In the genomic region with DNA sequence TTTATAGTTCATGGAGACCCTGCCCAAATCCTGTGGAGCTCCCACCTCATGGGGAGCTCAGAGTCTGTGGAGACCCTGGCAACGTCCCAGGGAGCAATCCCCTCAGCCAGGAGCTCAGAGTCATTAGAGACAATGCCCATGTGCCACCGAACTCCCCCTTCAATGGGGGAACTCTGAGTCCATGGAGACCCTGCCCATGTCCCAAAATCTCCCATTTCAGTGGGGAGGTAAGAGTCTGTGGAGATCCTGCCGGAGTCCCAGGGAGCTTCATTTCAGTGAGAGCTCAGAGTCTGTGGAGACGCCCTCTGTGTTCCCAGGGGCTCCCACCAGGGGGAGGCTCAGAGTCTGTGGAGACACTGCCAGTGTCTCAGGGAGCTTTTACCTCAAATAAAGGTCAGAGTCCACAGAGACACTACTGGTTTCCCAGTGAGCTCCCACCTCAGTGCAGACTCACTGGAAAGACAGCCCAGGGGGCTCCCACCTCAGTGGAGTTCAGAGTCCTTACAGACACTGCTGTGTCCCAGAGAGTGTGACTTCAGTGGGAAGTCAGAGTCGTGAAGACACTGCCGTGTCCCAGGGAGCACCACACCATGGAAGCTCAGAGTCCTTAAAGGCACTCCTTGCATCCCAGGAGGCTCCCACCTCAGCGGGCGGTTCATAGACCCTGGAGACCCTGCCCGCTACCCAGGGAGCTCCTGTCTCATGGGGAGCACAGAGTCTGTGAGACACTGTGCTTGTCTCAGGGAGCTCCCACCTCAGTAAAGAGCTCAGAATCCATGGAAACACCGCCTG, we compare ENCODE assay signal across 9 cellular contexts. TPM values are rescaled to one million over a fixed set of nuclear protein-coding genes. Genes with fewer than 3 reads are reported as not detected.
DNase-seq lines count a peak whose midpoint lies in the region; ATAC-seq and TF ChIP-seq lines count a peak whose summit lies in the region.
"Had no signal": no experiment of that assay in that cellular context is flagged by ENCODE, and none has a peak within 500 bp of the region (broad histone marks: within the 10 kb centered on the region; RNA-seq: fewer than 3 reads in every experiment).

No MANE protein-coding gene starts in this region.

- no peak overlapping the region for H2BK5ac ChIP-seq in neuronal stem cell (ENCODE audit: low read length)

- H4K20me1 ChIP-seq in BLaER1, result no peaks in the 10 kb centered on the region

- H4K8ac ChIP-seq in neuronal stem cell (ENCODE audit: low read depth, low read length), result no peak overlapping the region

- no peak overlapping the region for H2BK15ac ChIP-seq in neuronal stem cell (ENCODE audit: low read length)

- no peak overlapping the region for H3K9ac ChIP-seq in BLaER1
- no peak overlapping the region for H3K9ac ChIP-seq in neuronal stem cell (ENCODE audit: low read depth, low read length, poor library complexity)

- H3K4me1 ChIP-seq in BLaER1 (peaks cover 82% of the 10 kb centered on the region), neuronal stem cell (ENCODE audit: control insufficient read depth in 2 of 2, insufficient read depth in 1 of 2, low read depth in 1 of 2, low read length in 2 of 2) (peaks cover 0 to 4% of the 10 kb centered on the region in 2 donors)
- peaks cover 40% of the 10 kb centered on the region for H3K4me1 ChIP-seq in effector memory CD4-positive, alpha-beta T cell (ENCODE audit: control insufficient read depth, insufficient read depth, low read length, poor library complexity, severe bottlenecking)

- ATAC-seq in omental fat pad (ENCODE audit: low FRiP score) (peak; percentile 19), GM19324 (IDR thresholded peaks at IDR 0.05; ENCODE audit: low FRiP score, unreplicated experiment) (no peak)

- no peak overlapping the region for H2AFZ ChIP-seq in neuronal stem cell (ENCODE audit: low read length)

- no peak overlapping the region for H3K4me2 ChIP-seq in BLaER1
- no peak overlapping the region for H3K4me2 ChIP-seq in neuronal stem cell (ENCODE audit: insufficient read depth, low read length, poor library complexity, severe bottlenecking)

- no peak overlapping the region for H3K23ac ChIP-seq in neuronal stem cell (ENCODE audit: low read depth, low read length, poor library complexity)

- WGBS in neuronal stem cell (ENCODE audit: extremely low coverage in 2 of 2, insufficient read length in 2 of 2, insufficient replicate concordance in 1 of 2), 2 donors, result no CpG with 5 or more reads among the region's 10 CpGs

- H3K27me3 ChIP-seq in BLaER1 (no peaks in the 10 kb centered on the region), neuronal stem cell (ENCODE audit: control insufficient read depth in 3 of 3, insufficient read depth in 3 of 3, low read depth in 1 of 3, low read length in 3 of 3) (peaks cover 0 to 6% (median 0%) of the 10 kb centered on the region in 3 experiments)
- no peaks in the 10 kb centered on the region for H3K27me3 ChIP-seq in effector memory CD4-positive, alpha-beta T cell (replicated peaks; ENCODE audit: control insufficient read depth, insufficient read depth, low read length, poor library complexity, severe bottlenecking)

- H3K36me3 ChIP-seq in BLaER1 (peaks cover 81% of the 10 kb centered on the region), neuronal stem cell (replicated peaks in 1 of 2; ENCODE audit: control insufficient read depth in 2 of 2, insufficient read depth in 2 of 2, low read length in 2 of 2) (peaks cover 0 to 3% of the 10 kb centered on the region in 2 donors)
- H3K36me3 ChIP-seq in effector memory CD4-positive, alpha-beta T cell (ENCODE audit: control insufficient read depth, insufficient read depth, low read length), result peaks cover 80% of the 10 kb centered on the region

- no peak overlapping the region for H2BK12ac ChIP-seq in neuronal stem cell (ENCODE audit: low read length)

- no peaks in the 10 kb centered on the region for H3K9me3 ChIP-seq in BLaER1
- no peaks in the 10 kb centered on the region for H3K9me3 ChIP-seq in effector memory CD4-positive, alpha-beta T cell (ENCODE audit: control insufficient read depth, low read length)
- no peaks in the 10 kb centered on the region for H3K9me3 ChIP-seq in neuronal stem cell (replicated peaks in 1 of 2; ENCODE audit: control insufficient read depth in 2 of 2, insufficient read depth in 1 of 2, low read depth in 1 of 2, low read length in 2 of 2)

- no peak overlapping the region for H3K4me3 ChIP-seq in BLaER1
- no peak overlapping the region for H3K4me3 ChIP-seq in effector memory CD4-positive, alpha-beta T cell (ENCODE audit: insufficient read depth, low read depth, low read length, poor library complexity, severe bottlenecking)
- no peak overlapping the region for H3K4me3 ChIP-seq in neuronal stem cell (ENCODE audit: low read length in 2 of 2)

- no peak overlapping the region for H2AK5ac ChIP-seq in neuronal stem cell (ENCODE audit: low read depth, low read length)

- H4K91ac ChIP-seq in neuronal stem cell (ENCODE audit: low read depth, low read length, poor library complexity), result no peak overlapping the region

- H3K27ac ChIP-seq in BLaER1 (0 out of 2 replicates have a peak overlapping the region, but pooled peaks have one; percentile 40), neuronal stem cell (replicated peaks; ENCODE audit: low read length) (no peak overlapping the region)
- H3K27ac ChIP-seq in effector memory CD4-positive, alpha-beta T cell (ENCODE audit: insufficient read depth, low read length, poor library complexity, severe bottlenecking), result peak overlapping the region; percentile 37

- H2BK120ac ChIP-seq in neuronal stem cell (ENCODE audit: low read depth, low read length), result no peak overlapping the region

- peaks cover 1% of the 10 kb centered on the region for H3K79me1 ChIP-seq in neuronal stem cell (ENCODE audit: low read depth, low read length)

- no peak for TF ChIP-seq CTCF in omental fat pad (IDR thresholded peaks at IDR 0.05)

- H3K14ac ChIP-seq in neuronal stem cell (ENCODE audit: low read length), result no peak overlapping the region

- peak; percentile 79 for DNase-seq in HuH-7 (ENCODE audit: low spot score)
- DNase-seq in activated CD4-positive, CD25-positive, alpha-beta regulatory T cell (lab: John Stamatoyannopoulos, UW), result peak; percentile 19 to 52 (median 34)
- DNase-seq in effector memory CD4-positive, alpha-beta T cell, result peak in 2 of 3 donors; percentile 39 to 40
- DNase-seq in omental fat pad (ENCODE audit: low spot score), result no peak
- no peak for DNase-seq in neuronal stem cell (ENCODE audit: low spot score)
- DNase-seq in middle frontal gyrus (ENCODE audit: extremely low spot score, low spot score), result no peak

- no peak overlapping the region for H3K4ac ChIP-seq in neuronal stem cell (ENCODE audit: low read length)

- H3K18ac ChIP-seq in neuronal stem cell (ENCODE audit: low read length), result no peak overlapping the region

RNA-seq across cellular contexts. Expression of gene MYO1G, which starts 5.0 kb away (rescaled TPM):
- total RNA-seq in omental fat pad, result 10 to 100 TPM in 1 of 4 donors, 1 to 10 TPM in 3; 2.6 to 14.7 (median 4.0) TPM
- 0.03 TPM for polyA plus RNA-seq in neuronal stem cell (2013, experiment 1 of 2)
- polyA plus RNA-seq in neuronal stem cell (2013, experiment 2 of 2), result 0.06 TPM
- total RNA-seq: glomerular endothelial cell had no signal

RNA-seq across cellular contexts. Expression of gene CCM2, which starts 26.2 kb away (rescaled TPM):
- total RNA-seq in omental fat pad, result 10 to 100 TPM; 40.5 to 61.7 (median 57.6) TPM
- 29.8 TPM for polyA plus RNA-seq in neuronal stem cell (2013, experiment 1 of 2)
- polyA plus RNA-seq in neuronal stem cell (2013, experiment 2 of 2), result 30.1 TPM

Comparison
In these comparisons a context has a peak if more than half of its experiments do, and no peak if none do; other contexts are left out.
1. DNase-seq: peak in HuH-7 (single experiment), activated CD4-positive, CD25-positive, alpha-beta regulatory T cell (4 of 4) and effector memory CD4-positive, alpha-beta T cell (2 of 3); none in omental fat pad (single experiment), neuronal stem cell (single experiment) and middle frontal gyrus (single experiment).